15 cellular contexts compared by ENCODE assay signal in the genomic region with DNA sequence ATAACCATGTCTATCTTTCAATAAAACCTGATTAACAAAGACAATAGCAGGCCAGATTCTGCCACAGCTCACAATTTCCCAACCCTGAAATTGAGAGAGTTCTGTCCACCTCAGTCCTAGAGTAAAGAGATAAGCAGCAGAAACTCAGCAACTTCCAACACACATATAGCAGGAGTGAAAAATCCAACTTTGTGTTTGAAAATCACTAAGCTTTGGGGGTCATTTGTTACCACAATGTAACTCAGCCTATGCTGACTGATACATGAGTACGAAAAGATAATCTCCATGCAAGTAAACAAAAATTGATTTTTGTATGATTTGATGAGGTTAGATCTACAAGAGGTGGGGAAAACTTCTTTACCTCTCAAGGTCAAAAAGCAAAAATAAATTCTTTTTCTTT.
"Had no signal": no experiment of that assay in that cellular context is flagged by ENCODE, and none has a peak within 500 bp of the region (broad histone marks: within the 10 kb centered on the region; RNA-seq: fewer than 3 reads in every experiment).

No MANE protein-coding gene starts in this region.

- ATAC-seq: activated CD4-positive, alpha-beta T cell treated with anti-CD3 and anti-CD28 coated beads for 36 hours; left colon; SK-N-SH treated with all-trans-retinoic acid at 6 μM for 48 hours; stimulated activated naive B cell treated with anti-CD40 and anti-IgM and Interleukin-4, amounts not matched to agents 10 μg/mL and 1 μg/mL and 100 μg/mL, for 72 hours; T-cell; WTC11 had no signal

- H3K9ac ChIP-seq: neural progenitor cell had no signal

- H3K4me3 ChIP-seq: colonic mucosa, hepatocyte, neural progenitor cell, ovary had no signal

- H3K27ac ChIP-seq: colonic mucosa, hepatocyte, neural progenitor cell, ovary had no signal

- DNase-seq: activated CD4-positive, alpha-beta T cell treated with anti-CD3 and anti-CD28 coated beads for 36 hours; activated CD4-positive, alpha-beta T cell treated with anti-CD3 and anti-CD28 coated beads, Interleukin-2, amount 50 U/mL, for 48 hours; activated gamma-delta T cell treated with Interleukin-2 at 50 U/mL for 16 hours; amygdala; colonic mucosa; endodermal cell; left colon; ovary; stimulated activated naive B cell treated with anti-CD40 and anti-IgM and Interleukin-4, amounts not matched to agents 10 μg/mL and 1 μg/mL and 100 μg/mL, for 72 hours; substantia nigra; T-cell had no signal

- H3K79me2 ChIP-seq: hepatocyte had no signal

- H3K9me3 ChIP-seq: colonic mucosa, ovary had no signal

- H3K4me1 ChIP-seq: colonic mucosa had no signal

- H3K27me3 ChIP-seq: colonic mucosa, hepatocyte, neural progenitor cell, ovary had no signal

- H2AFZ ChIP-seq: hepatocyte, neural progenitor cell had no signal

- H3K4me2 ChIP-seq: hepatocyte, neural progenitor cell had no signal

- H3K36me3 ChIP-seq: colonic mucosa, neural progenitor cell, ovary had no signal
